In genomic region chr14:100662850-100663527, GRCh38 we compare ENCODE assay signal across 8 cellular contexts.
DNase-seq lines count a peak whose midpoint lies in the region; ATAC-seq and TF ChIP-seq lines count a peak whose summit lies in the region.

No MANE protein-coding gene starts in this region.

- WGBS in liver: 37% methylated on average over 15 of the region's 15 CpGs

- DNase-seq in NCI-H510A treated with DMSO at 0.1 percent for 48 hours (lab: John Stamatoyannopoulos, UW): peak; percentile 50
- no peak for DNase-seq in NCI-H510A (lab: John Stamatoyannopoulos, UW)
- DNase-seq in NCI-H1092 treated with DMSO at 0.1 percent for 48 hours (lab: John Stamatoyannopoulos, UW): peak; percentile 47
- peak; percentile 29 for DNase-seq in activated CD4-positive, CD25-positive, alpha-beta regulatory T cell treated with anti-CD3 and anti-CD28 coated beads, Interleukin-2, amount 50 U/mL, for 16 hours (ENCODE audit: low read depth, low spot score)
- DNase-seq in choroid plexus epithelial cell (ENCODE audit: low read depth): peak; percentile 76
- DNase-seq in stimulated activated CD8-positive, alpha-beta memory T cell treated with anti-CD3 and anti-CD28 coated beads, Interleukin-12 subunit alpha, Interleukin-12 subunit beta, amount 100 ng/mL, for 4 hours (ENCODE audit: low read depth): peak; percentile 15

- H3K36me3 ChIP-seq in liver (ENCODE audit: control insufficient read depth in 4 of 4, insufficient read depth in 3 of 4, low read depth in 1 of 4, low read length in 3 of 4): no peaks in the 10 kb centered on the region

- TF ChIP-seq CTCF in choroid plexus epithelial cell (conservative IDR thresholded peaks at IDR 0.05; ENCODE audit: low read depth, low read length) (peak; percentile 87), liver (IDR thresholded peaks at IDR 0.05; ENCODE audit: low read depth, low read length, missing input control) (peak; percentile 84)

- no peak overlapping the region for H3K9ac ChIP-seq in liver (ENCODE audit: low read depth in 1 of 2, low read length in 2 of 2)

- no peaks in the 10 kb centered on the region for H3K27me3 ChIP-seq in liver (ENCODE audit: control insufficient read depth in 4 of 4, insufficient read depth in 4 of 4, low read length in 3 of 4)

- H3K9me3 ChIP-seq in liver (ENCODE audit: control insufficient read depth in 4 of 4, low read length in 3 of 4): no peaks in the 10 kb centered on the region

- peak; percentile 76 to 83 for TF ChIP-seq RAD21 in liver (IDR thresholded peaks at IDR 0.05)

- H3K4me1 ChIP-seq in liver (ENCODE audit: control insufficient read depth in 4 of 4, insufficient read depth in 4 of 4, low read length in 3 of 4): peaks cover 2 to 5% (median 5%) of the 10 kb centered on the region in 4 donors

- H3K4me3 ChIP-seq in choroid plexus epithelial cell (ENCODE audit: low read depth, low read length) (no peak overlapping the region), liver (ENCODE audit: low read depth in 1 of 3, low read length in 3 of 3) (no peak overlapping the region)

- no peak overlapping the region for H3K27ac ChIP-seq in liver (ENCODE audit: low read depth in 1 of 2, low read length in 2 of 2)

- ATAC-seq in HG03460 (IDR thresholded peaks at IDR 0.05; ENCODE audit: unreplicated experiment): no peak

TF ChIP-seq in liver, 16 proteins besides CTCF, POLR2A, EP300 and RAD21:
- TF ChIP-seq GABPA (IDR thresholded peaks at IDR 0.05 in 1 of 2, conservative IDR thresholded peaks at IDR 0.05 in 1 of 2): peak; percentile 76 to 83
- no peak for TF ChIP-seq RXRA (IDR thresholded peaks at IDR 0.05)
- TF ChIP-seq FOXA1 (IDR thresholded peaks at IDR 0.05): no peak
- no peak for TF ChIP-seq TAF1 (conservative IDR thresholded peaks at IDR 0.05)
- TF ChIP-seq REST (IDR thresholded peaks at IDR 0.05): peak; percentile 82
- no peak for TF ChIP-seq MAX (IDR thresholded peaks at IDR 0.05)
